7 cellular contexts compared by ENCODE assay signal in the genomic region with DNA sequence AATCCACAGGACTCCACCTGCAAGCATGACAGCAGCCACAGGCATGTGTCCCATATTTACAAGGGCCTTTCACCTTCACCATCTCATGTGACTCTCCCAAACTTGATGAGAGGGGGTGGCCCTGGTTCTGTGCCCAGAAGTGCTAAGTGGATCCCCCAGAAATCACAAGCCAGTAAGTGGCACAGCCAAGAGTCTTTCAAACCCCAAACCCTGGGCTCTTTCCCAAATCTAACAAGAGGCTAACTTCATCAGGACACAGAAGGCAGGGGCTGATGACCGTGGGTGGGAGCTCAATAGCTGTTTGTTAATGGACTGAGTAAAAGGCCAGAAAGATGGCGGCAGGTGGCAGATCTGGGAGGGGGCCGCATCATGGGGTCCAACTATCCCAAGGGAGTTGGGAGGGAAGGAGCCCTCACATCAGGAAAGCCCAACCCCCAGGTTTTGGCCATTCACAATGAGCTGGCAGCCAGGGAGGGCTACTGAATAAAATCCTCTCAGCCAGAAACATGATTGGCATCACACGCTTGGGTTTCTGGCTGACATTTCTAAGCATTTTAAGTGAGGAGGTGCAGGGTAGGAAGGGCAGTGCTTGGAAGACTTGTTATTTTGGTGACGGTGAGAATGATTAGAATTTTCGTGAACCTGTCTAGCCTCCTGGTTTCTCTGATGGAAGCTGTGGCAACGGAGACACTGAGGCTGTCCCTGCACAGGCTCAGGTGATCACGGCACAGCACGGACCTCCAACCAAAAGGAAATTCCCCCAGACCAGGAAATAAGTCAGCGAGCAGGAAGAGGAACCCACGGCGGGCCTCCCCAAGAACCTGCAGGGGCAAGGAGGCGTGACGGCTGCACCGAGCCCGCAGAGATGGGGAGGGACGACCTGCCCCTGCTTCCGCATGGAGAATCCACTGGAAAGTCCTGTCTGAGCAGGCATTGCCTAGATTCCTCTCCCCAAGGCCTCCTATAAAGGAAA.
A peak's percentile ranks its signal among the peaks of the same experiment; 100 is the strongest.
DNase-seq lines count a peak whose midpoint lies in the region; ATAC-seq lines count a peak whose summit lies in the region.

No MANE protein-coding gene starts in this region.

- H3K27ac Mint-ChIP-seq in central memory CD8-positive, alpha-beta T cell (ENCODE audit: low read depth) = no peak overlapping the region

- peak; percentile 25 for ATAC-seq in GM19372 (IDR thresholded peaks at IDR 0.05; ENCODE audit: low read depth, unreplicated experiment)
- ATAC-seq in HG03103 (IDR thresholded peaks at IDR 0.05; ENCODE audit: low read depth, unreplicated experiment) = peak; percentile 32
- no peak for ATAC-seq in central memory CD8-positive, alpha-beta T cell (replicated peaks; ENCODE audit: extremely low read depth, poor library complexity, severe bottlenecking)
- peak; percentile 34 for ATAC-seq in sciatic nerve

- H3K9me3 Mint-ChIP-seq in central memory CD8-positive, alpha-beta T cell = no peaks in the 10 kb centered on the region

- peaks cover 31% of the 10 kb centered on the region for H3K36me3 Mint-ChIP-seq in central memory CD8-positive, alpha-beta T cell (ENCODE audit: insufficient read depth)

- intact Hi-C loops in sciatic nerve (cut with DNase I) = no loop called here

- no peaks in the 10 kb centered on the region for H3K27me3 Mint-ChIP-seq in central memory CD8-positive, alpha-beta T cell

- H3K4me3 Mint-ChIP-seq in central memory CD8-positive, alpha-beta T cell = peak overlapping the region; percentile 34

- DNase-seq in central memory CD8-positive, alpha-beta T cell (ENCODE audit: low spot score in 2 of 2) = no peak
- DNase-seq in sciatic nerve (ENCODE audit: low spot score) (peak; percentile 70), NCI-H2029 (lab: John Stamatoyannopoulos, UW) (no peak), islet precursor cell (no peak), GM19240 (ENCODE audit: insufficient read length, low spot score) (no peak)

- H3K4me1 Mint-ChIP-seq in central memory CD8-positive, alpha-beta T cell = peaks cover 74% of the 10 kb centered on the region
